ENCODE assay signal across 20 cellular contexts in the genomic region with DNA sequence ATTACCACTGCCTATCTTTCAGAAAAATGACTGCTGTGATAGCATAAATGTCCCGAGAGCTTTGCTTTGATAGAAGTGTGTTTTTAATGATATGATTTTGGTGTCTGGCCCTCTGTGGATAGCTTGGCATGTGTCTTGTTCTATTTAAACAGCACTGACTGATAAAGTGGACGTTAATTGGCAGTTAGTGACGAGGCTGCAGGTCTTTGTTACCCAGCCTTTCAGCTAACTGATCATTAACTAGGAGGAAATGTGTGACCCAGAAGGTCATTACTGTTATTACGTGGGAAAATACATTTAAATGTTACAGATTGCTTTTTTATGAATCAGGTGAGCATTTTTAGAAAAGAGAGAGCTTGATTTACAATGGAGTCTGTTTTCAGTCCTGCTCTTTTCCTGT.
"Had no signal": no experiment of that assay in that cellular context is flagged by ENCODE, and none has a peak within 500 bp of the region (broad histone marks: within the 10 kb centered on the region; RNA-seq: fewer than 3 reads in every experiment).

No MANE protein-coding gene starts in this region.

- DNase-seq: activated CD4-positive, alpha-beta T cell treated with anti-CD3 and anti-CD28 coated beads, Interleukin-2, amount 10 ng/mL, durations not matched to agents 7 days and 5 days; activated CD4-positive, CD25-positive, alpha-beta regulatory T cell treated with anti-CD3 and anti-CD28 coated beads, Interleukin-2, amount 50 U/mL, for 72 hours; activated CD8-positive, alpha-beta memory T cell treated with anti-CD3 and anti-CD28 coated beads, Interleukin-2, amount 10 ng/mL, durations not matched to agents 7 days and 5 days; activated CD8-positive, alpha-beta T cell treated with anti-CD3 and anti-CD28 coated beads for 36 hours; activated effector memory CD4-positive, alpha-beta T cell treated with anti-CD3 and anti-CD28 coated beads, Interleukin-2, amount 50 U/mL, for 16 hours; activated naive CD4-positive, alpha-beta T cell treated with anti-CD3 and anti-CD28 coated beads, Interleukin-2, amount 10 ng/mL, durations not matched to agents 7 days and 5 days; activated T-cell treated with anti-CD3 and anti-CD28 coated beads for 4 hours; amygdala; cortex of kidney; heart right ventricle; kidney; left ventricle myocardium inferior; natural killer cell; right lobe of liver; stimulated activated CD4-positive, alpha-beta T cell treated with anti-CD3 and anti-CD28 coated beads, Interleukin-2, amount 100 ng/mL, for 24 hours; stomach; T-cell; trophoblast cell; WERI-Rb-1 had no signal

- ATAC-seq: activated CD8-positive, alpha-beta memory T cell treated with anti-CD3 and anti-CD28 coated beads, Interleukin-2, amount 10 ng/mL, durations not matched to agents 7 days and 5 days; activated CD8-positive, alpha-beta T cell treated with anti-CD3 and anti-CD28 coated beads for 36 hours; heart right ventricle; natural killer cell; right lobe of liver; stimulated activated memory B cell treated with anti-CD40 and anti-IgM and Interleukin-4, amounts not matched to agents 10 μg/mL and 1 μg/mL and 100 μg/mL, for 72 hours; T-cell had no signal
